14 cellular contexts compared by ENCODE assay signal in genomic region chrX:123361371-123361770, GRCh38.
"Had no signal": no experiment of that assay in that cellular context is flagged by ENCODE, and none has a peak within 500 bp of the region (broad histone marks: within the 10 kb centered on the region; RNA-seq: fewer than 3 reads in every experiment).

No MANE protein-coding gene starts in this region.

- H3K4me3 ChIP-seq: adrenal gland, prostate gland had no signal

- DNase-seq: activated CD4-positive, alpha-beta memory T cell treated with anti-CD3 and anti-CD28 coated beads, Interleukin-2, amount 10 ng/mL, durations not matched to agents 7 days and 5 days; activated CD8-positive, alpha-beta memory T cell treated with anti-CD3 and anti-CD28 coated beads, Interleukin-2, amount 50 U/mL, for 4 hours; activated naive CD4-positive, alpha-beta T cell treated with anti-CD3 and anti-CD28 coated beads for 36 hours; adrenal gland; brain microvascular endothelial cell; dermis blood vessel endothelial cell; erythroblast; glutamatergic neuron; mesendoderm; nephron progenitor cell; stimulated activated CD4-positive, alpha-beta T cell treated with anti-CD3 and anti-CD28 coated beads, Interleukin-2, amount 100 ng/mL, for 48 hours; stimulated activated naive CD4-positive, alpha-beta T cell treated with Interleukin-2 at 50 U/mL for 16 hours; trophoblast cell had no signal

- H3K9me3 ChIP-seq: adrenal gland, prostate gland had no signal

- H3K36me3 ChIP-seq: adrenal gland, brain microvascular endothelial cell, prostate gland had no signal

- H3K27me3 ChIP-seq: brain microvascular endothelial cell had no signal

- H3K4me1 ChIP-seq: adrenal gland, prostate gland had no signal

- H3K27ac ChIP-seq: adrenal gland, brain microvascular endothelial cell, prostate gland had no signal
